In the genomic region with DNA sequence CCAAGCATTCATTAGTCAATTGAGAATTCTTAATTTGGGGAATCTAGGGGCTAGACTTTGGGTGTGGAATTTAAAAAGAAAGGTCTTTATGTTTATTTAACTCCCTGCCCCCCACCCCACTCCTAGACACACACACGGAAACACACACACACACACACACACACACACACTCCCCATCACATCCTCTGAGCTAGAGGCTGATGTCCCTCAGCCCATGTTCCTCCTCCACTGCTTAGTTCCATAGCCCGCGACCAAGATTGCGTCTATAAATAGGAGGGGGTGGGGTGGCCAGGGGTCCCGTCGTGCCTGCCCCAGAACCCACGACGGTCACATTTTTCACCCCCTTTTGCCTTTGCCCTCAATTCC, we compare ENCODE assay signal across 8 cellular contexts. TPM values are rescaled to one million over a fixed set of nuclear protein-coding genes. Genes with fewer than 3 reads are reported as not detected.
DNase-seq lines count a peak whose midpoint lies in the region; ATAC-seq, FAIRE-seq and TF ChIP-seq lines count a peak whose summit lies in the region.

No MANE protein-coding gene starts in this region.

- ATAC-seq in HepG2 (no peak), aorta (ENCODE audit: low FRiP score) (peak; percentile 27)

- in situ Hi-C loops in HepG2 (cut with HindIII; ENCODE audit: extremely low pct_ligation_motif_present, low pct_unique_long_range_greater_than_20kb): loop anchor here (10.0 kb wide), 1 partner anchor 92 kb away; no protein-coding TSS in a partner anchor
- in situ Hi-C loops in G401 (cut with HindIII; ENCODE audit: low sequenced_read_pairs): no loop called here

- H3K9ac ChIP-seq in liver (ENCODE audit: low read depth in 1 of 2, low read length in 2 of 2) (no peak overlapping the region), HepG2 (ENCODE audit: insufficient read depth, low read depth, low read length) (no peak overlapping the region)

- 20% methylated on average over 8 of the region's 8 CpGs for WGBS in liver
- 13% methylated on average over 8 of the region's 8 CpGs for WGBS in HepG2 (ENCODE audit: low lambda C conversion rate)
- 1 to 2% methylated on average over 8 of the region's 8 CpGs for WGBS in aorta, 2 donors

- DNase-seq in HepG2 (ENCODE audit: low spot score): no peak
- DNase-seq in dermis blood vessel endothelial cell: peak; percentile 65
- no peak for DNase-seq in aorta
- DNase-seq in SHP77 treated with DMSO at 0.1 percent for 48 hours (lab: John Stamatoyannopoulos, UW): no peak
- DNase-seq in GM10248 (ENCODE audit: extremely low spot score): no peak
- DNase-seq in G401 (ENCODE audit: low spot score): no peak

- TF ChIP-seq RAD21 in liver (IDR thresholded peaks at IDR 0.05): no peak
- TF ChIP-seq RAD21 in HepG2 (CRISPR knock-in tag; IDR thresholded peaks at IDR 0.05): no peak

- H2AFZ ChIP-seq in HepG2 (ENCODE audit: low read length): no peak overlapping the region

- H3K27ac ChIP-seq in liver (ENCODE audit: low read depth in 1 of 2, low read length in 2 of 2) (peak overlapping the region; percentile 41 to 57), HepG2 (ENCODE audit: extremely low read length, insufficient read depth, low read length) (no peak overlapping the region), muscle layer of duodenum (ENCODE audit: low read length) (peak overlapping the region; percentile 33), aorta (ENCODE audit: low read depth in 1 of 2, low read length in 2 of 2) (peak overlapping the region in 1 of 2 donors; percentile 79)

- H3K79me2 ChIP-seq in HepG2 (ENCODE audit: insufficient read depth, low read length): no peaks in the 10 kb centered on the region

- TF ChIP-seq POLR2A in HepG2 (IDR thresholded peaks at IDR 0.05; ENCODE audit: insufficient read depth in 1 of 2, low read depth in 2 of 2, low read length in 2 of 2): no peak

- TF ChIP-seq EP300 in HepG2 (IDR thresholded peaks at IDR 0.05; ENCODE audit: low read depth in 2 of 2, low read length in 2 of 2) (no peak), HepG2 (CRISPR knock-in tag; IDR thresholded peaks at IDR 0.05; ENCODE audit: borderline replicate concordance) (no peak)

- no peak for TF ChIP-seq CTCF in liver (IDR thresholded peaks at IDR 0.05; ENCODE audit: low read depth, low read length, missing input control)
- TF ChIP-seq CTCF in HepG2 (CRISPR knock-in tag; IDR thresholded peaks at IDR 0.05): no peak
- no peak for TF ChIP-seq CTCF in GM10248 (IDR thresholded peaks at IDR 0.05; ENCODE audit: control extremely low read depth, extremely low read depth, low read depth, missing control alignments)

- no TSS peak for BruUV-seq in HepG2 (replicated peaks; lab: Mats Ljungman, UMichigan)

- POLR2A ChIA-PET in HepG2 (lab: Yijun Ruan, JAX): no interaction called here
- POLR2A ChIA-PET in GM10248 (lab: Yijun Ruan, JAX): interaction anchor here (0.6 kb wide), 1 partner anchor 98 kb away, joined by 5 read pairs; no protein-coding TSS in a partner anchor

- H3K9me3 ChIP-seq in liver (ENCODE audit: control insufficient read depth in 4 of 4, low read length in 3 of 4) (no peaks in the 10 kb centered on the region), HepG2 (ENCODE audit: low read length) (no peaks in the 10 kb centered on the region), muscle layer of duodenum (ENCODE audit: control insufficient read depth in 1 of 2, low read length in 2 of 2) (no peaks in the 10 kb centered on the region), aorta (ENCODE audit: control insufficient read depth, low read length) (no peaks in the 10 kb centered on the region)

- H3K4me1 ChIP-seq in liver (ENCODE audit: control insufficient read depth in 4 of 4, insufficient read depth in 4 of 4, low read length in 3 of 4): peaks cover 0 to 8% (median 4%) of the 10 kb centered on the region in 4 donors
- no peaks in the 10 kb centered on the region for H3K4me1 ChIP-seq in HepG2 (ENCODE audit: insufficient read depth, low read length)
- H3K4me1 ChIP-seq in muscle layer of duodenum (ENCODE audit: control insufficient read depth in 1 of 2, insufficient read depth in 2 of 2, low read length in 2 of 2): peaks cover 0 to 30% of the 10 kb centered on the region in 2 donors
- H3K4me1 ChIP-seq in aorta (ENCODE audit: control insufficient read depth in 1 of 2, insufficient read depth in 2 of 2, low read length in 2 of 2): peaks cover 0 to 2% of the 10 kb centered on the region in 2 donors

- H3K36me3 ChIP-seq in liver (ENCODE audit: control insufficient read depth in 4 of 4, insufficient read depth in 3 of 4, low read depth in 1 of 4, low read length in 3 of 4) (no peaks in the 10 kb centered on the region), HepG2 (replicated peaks in 1 of 2; ENCODE audit: control insufficient read depth in 1 of 2, insufficient read depth in 2 of 2, low read length in 2 of 2) (no peaks in the 10 kb centered on the region), muscle layer of duodenum (ENCODE audit: control insufficient read depth in 1 of 2, insufficient read depth in 2 of 2, low read length in 2 of 2) (no peaks in the 10 kb centered on the region), aorta (ENCODE audit: control insufficient read depth in 1 of 2, insufficient read depth in 2 of 2, low read length in 1 of 2) (no peaks in the 10 kb centered on the region)

- H4K20me1 ChIP-seq in HepG2 (ENCODE audit: insufficient read depth, low read length): no peaks in the 10 kb centered on the region

- H3K4me3 ChIP-seq in liver (ENCODE audit: low read depth in 1 of 3, low read length in 3 of 3) (peak overlapping the region in 1 of 3 donors; percentile 59), HepG2 (replicated peaks in 1 of 3; ENCODE audit: insufficient read depth in 1 of 3, low read depth in 2 of 3, low read length in 3 of 3) (no peak overlapping the region), muscle layer of duodenum (ENCODE audit: low read depth in 1 of 2, low read length in 2 of 2) (peak overlapping the region; percentile 52 to 86), aorta (ENCODE audit: low read length in 2 of 2) (peak overlapping the region in 1 of 2 donors; percentile 99)

- FAIRE-seq in HepG2 (lab: Jason Lieb, UNC): no peak

- CTCF ChIA-PET in HepG2 (lab: Yijun Ruan, JAX; ENCODE audit: low intra/inter-chr PET ratio, low total read pairs): interaction anchor here (1.6 to 3.6 kb wide), 4 partner anchors 43 to 132 kb away, joined by 13 to 25 read pairs (median 16); no protein-coding TSS in a partner anchor
- CTCF ChIA-PET in GM10248 (lab: Yijun Ruan, JAX): interaction anchor here (0.8 to 4.9 kb wide), 20 partner anchors 8 to 844 kb away, joined by 3 to 39 read pairs (median 8); no protein-coding TSS in a partner anchor

- intact Hi-C loops in HepG2 (cut with micrococcal nuclease; ENCODE audit: unreplicated experiment) (loop anchor here (1.0 to 2.0 kb wide), 3 partner anchors 44 to 129 kb away; no protein-coding TSS in a partner anchor), aorta (cut with DNase I) (loop anchor here (1.0 to 5.0 kb wide), 4 partner anchors 44 to 120 kb away; no protein-coding TSS in a partner anchor)

- H3K4me2 ChIP-seq in HepG2 (ENCODE audit: low read depth, low read length): no peak overlapping the region

- H3K27me3 ChIP-seq in liver (ENCODE audit: control insufficient read depth in 4 of 4, insufficient read depth in 4 of 4, low read length in 3 of 4): peaks cover 0 to 8% (median 3%) of the 10 kb centered on the region in 4 donors
- H3K27me3 ChIP-seq in HepG2 (ENCODE audit: control insufficient read depth in 1 of 2, insufficient read depth in 2 of 2, low read length in 2 of 2): peaks cover 0 to 19% of the 10 kb centered on the region in 2 experiments; a peak in 2 of 5 replicates
- no peaks in the 10 kb centered on the region for H3K27me3 ChIP-seq in muscle layer of duodenum (ENCODE audit: low read depth, low read length)
- H3K27me3 ChIP-seq in aorta (ENCODE audit: control insufficient read depth in 1 of 2, insufficient read depth in 2 of 2, low read length in 1 of 2): no peaks in the 10 kb centered on the region

TF ChIP-seq in liver, 16 proteins besides CTCF, POLR2A, EP300 and RAD21:
- TF ChIP-seq RXRA (IDR thresholded peaks at IDR 0.05): no peak

TF ChIP-seq in HepG2, 621 proteins besides CTCF, POLR2A, EP300 and RAD21 (continues in another document):
- TF ChIP-seq SIN3B (IDR thresholded peaks at IDR 0.05; ENCODE audit: low read length) (no peak), ZEB1 (IDR thresholded peaks at IDR 0.05; ENCODE audit: insufficient replicate concordance, low read depth) (no peak), ZNF670 (CRISPR knock-in tag; IDR thresholded peaks at IDR 0.05; ENCODE audit: borderline replicate concordance) (no peak)

RNA-seq across cellular contexts. Expression of gene KIRREL1, which starts 0.6 kb away (rescaled TPM):
- total RNA-seq in liver: 1 to 10 TPM; 3.6 to 6.0 TPM
- 1 to 10 TPM in 1 of 2 donors, under 1 TPM in 1; 0.82 to 2.6 TPM for polyA plus RNA-seq in liver
- total RNA-seq in HepG2 (2016; rRNA removed; fragmentation: Illumina TruSeq; extraction: Trizol): 0.02 TPM in 1 of 2 replicates, not detected in the other
- total RNA-seq in HepG2 (2016; cell fraction: cytosol; rRNA removed; fragmentation: Illumina TruSeq; extraction: Trizol; ENCODE audit: low read depth): not detected in 2 replicates
- total RNA-seq in HepG2 (2016; cell fraction: insoluble cytoplasmic fraction; rRNA removed; fragmentation: Illumina TruSeq; extraction: Trizol): 0.02 TPM in 1 of 2 replicates, not detected in the other
- total RNA-seq in HepG2 (2016; cell fraction: membrane; rRNA removed; fragmentation: Illumina TruSeq; extraction: Trizol): not detected in 2 replicates
- total RNA-seq in HepG2 (2016; cell fraction: nucleus; rRNA removed; fragmentation: Illumina TruSeq; extraction: Trizol): 0.06 TPM in 1 of 2 replicates, not detected in the other
- 0.01 and 0.03 TPM in 2 replicates for polyA plus RNA-seq in HepG2 (2011; rRNA removed)
- 0.01 and 0.03 TPM in 2 replicates for polyA plus RNA-seq in HepG2 (2011; cell fraction: cytosol; rRNA removed)
- 0.03 and 0.07 TPM in 2 replicates for polyA plus RNA-seq in HepG2 (2011; cell fraction: nucleus; rRNA removed)
- polyA plus RNA-seq in HepG2 (2012): 0.04 TPM in 1 of 2 replicates, not detected in the other
- not detected in 2 replicates for polyA plus RNA-seq in HepG2 (2016; cell fraction: cytosol; fragmentation: Illumina TruSeq; extraction: Trizol; ENCODE audit: low read depth)
- 0.03 TPM in 1 of 2 replicates, not detected in the other for polyA plus RNA-seq in HepG2 (2016; cell fraction: insoluble cytoplasmic fraction; fragmentation: Illumina TruSeq; extraction: Trizol; ENCODE audit: low read depth)
- not detected in 2 replicates for polyA plus RNA-seq in HepG2 (2016; cell fraction: membrane; fragmentation: Illumina TruSeq; extraction: Trizol; ENCODE audit: low read depth)
- not detected in 2 replicates for polyA plus RNA-seq in HepG2 (2016; cell fraction: nucleus; fragmentation: Illumina TruSeq; extraction: Trizol; ENCODE audit: insufficient read depth, low read depth)
- 30.8 TPM in 1 of 2 replicates, not detected in the other for polyA minus RNA-seq in HepG2 (2011; rRNA and poly(A)+ RNA removed; ENCODE audit: low replicate concordance)
- polyA minus RNA-seq in HepG2 (2011; cell fraction: cytosol; rRNA and poly(A)+ RNA removed): 0.30 TPM in 1 of 2 replicates, not detected in the other
- polyA minus RNA-seq in HepG2 (2011; cell fraction: nucleus; rRNA and poly(A)+ RNA removed): not detected in 2 replicates
- 28.2 and 35.4 TPM in 2 replicates for total RNA-seq in dermis blood vessel endothelial cell
- total RNA-seq in aorta: 100 to 1,000 TPM in 1 of 2 donors, 10 to 100 TPM in 1; 96.7 to 102 TPM
- polyA plus RNA-seq in aorta: 10 to 100 TPM; 15.3 to 41.5 TPM
- 29.9 and 31.1 TPM in 2 replicates for total RNA-seq in G401 (2014; rRNA removed; shearing (Covaris generic))

Comparison
In these comparisons a context has a peak if more than half of its experiments do, and no peak if none do; other contexts are left out.
1. H3K4me3 ChIP-seq: peak in muscle layer of duodenum (2 of 2); none in HepG2 (0 of 3).